In genomic region chr10:91883549-91884542, GRCh38 we compare ENCODE assay signal across 11 cellular contexts. TPM values are rescaled to one million over a fixed set of nuclear protein-coding genes. Genes with fewer than 3 reads are reported as not detected.
A peak's percentile ranks its signal among the peaks of the same experiment; 100 is the strongest.
DNase-seq lines count a peak whose midpoint lies in the region; ATAC-seq, FAIRE-seq and TF ChIP-seq lines count a peak whose summit lies in the region.
"Had no signal": no experiment of that assay in that cellular context is flagged by ENCODE, and none has a peak within 500 bp of the region (broad histone marks: within the 10 kb centered on the region; RNA-seq: fewer than 3 reads in every experiment).

No MANE protein-coding gene starts in this region.

- DNase-seq in T47D (ENCODE audit: low read depth in 1 of 2, low spot score in 1 of 2) (peak; percentile 67 to 84), MCF 10A (ENCODE audit: unreplicated experiment) (no peak), mucosa of descending colon (peak in 1 of 3 donors; percentile 19), NK-92 (lab: John Stamatoyannopoulos, UW; ENCODE audit: unreplicated experiment) (no peak), SKM-1 (lab: John Stamatoyannopoulos, UW; ENCODE audit: unreplicated experiment) (no peak), H4 (ENCODE audit: low spot score) (no peak), H54 (ENCODE audit: insufficient read length, low spot score) (no peak)
- DNase-seq: foreskin melanocyte had no signal

- POLR2A ChIA-PET in MCF 10A (lab: Yijun Ruan, JAX): interaction anchor here (0.6 to 0.7 kb wide), 2 partner anchors 11 to 406 kb away, joined by 3 read pairs; no protein-coding TSS in a partner anchor

- no peak overlapping the region for H3K27ac Mint-ChIP-seq in MCF 10A (ENCODE audit: low read depth, unreplicated experiment)

- no TSS peak for BruUV-seq in MCF 10A (replicated peaks; lab: Mats Ljungman, UMichigan)

- intact Hi-C loops in MCF 10A (cut with micrococcal nuclease) (no loop called here), mucosa of descending colon (cut with DNase I, micrococcal nuclease) (no loop called here)

- in situ Hi-C loops in T47D (cut with HindIII; ENCODE audit: low pct_unique_long_range_greater_than_20kb, low sequenced_read_pairs): no loop called here

- no peaks in the 10 kb centered on the region for H3K4me1 Mint-ChIP-seq in MCF 10A (ENCODE audit: insufficient read depth, unreplicated experiment)

- peak; percentile 66 for ATAC-seq in mucosa of descending colon

- WGBS in esophagus, 2 donors: 33 to 35% methylated on average over 21 of the region's 21 CpGs

- no peaks in the 10 kb centered on the region for H3K36me3 Mint-ChIP-seq in MCF 10A (ENCODE audit: insufficient read depth, unreplicated experiment)

- peaks cover 0 to 4% of the 10 kb centered on the region in 2 donors for H3K4me1 ChIP-seq in esophagus (ENCODE audit: control insufficient read depth in 2 of 2, insufficient read depth in 2 of 2, low read length in 1 of 2)
- H3K4me1 ChIP-seq in mucosa of descending colon (ENCODE audit: low read depth): peaks cover 11% of the 10 kb centered on the region

- TF ChIP-seq POLR2A in H54 (IDR thresholded peaks at IDR 0.05; ENCODE audit: low read depth, low read length): no peak

- no peaks in the 10 kb centered on the region for H3K27me3 ChIP-seq in esophagus (ENCODE audit: control insufficient read depth in 1 of 2, insufficient read depth in 2 of 2, low read length in 2 of 2)

- H3K9me3 ChIP-seq in esophagus (ENCODE audit: control insufficient read depth in 2 of 2, insufficient read depth in 1 of 2, low read depth in 1 of 2, low read length in 1 of 2): no peaks in the 10 kb centered on the region
- no peaks in the 10 kb centered on the region for H3K9me3 ChIP-seq in mucosa of descending colon

- H3K36me3 ChIP-seq in esophagus (ENCODE audit: control insufficient read depth in 2 of 2, insufficient read depth in 2 of 2, low read length in 1 of 2): no peaks in the 10 kb centered on the region
- no peaks in the 10 kb centered on the region for H3K36me3 ChIP-seq in mucosa of descending colon (ENCODE audit: low read depth)

- no peaks in the 10 kb centered on the region for H3K27me3 Mint-ChIP-seq in MCF 10A (ENCODE audit: insufficient read depth, unreplicated experiment)

- peak overlapping the region; percentile 53 to 77 for H3K27ac ChIP-seq in esophagus (ENCODE audit: low read depth in 2 of 2, low read length in 1 of 2)
- H3K27ac ChIP-seq: C4-2B, VCaP had no signal

- TF ChIP-seq CTCF in MCF 10A (IDR thresholded peaks at IDR 0.05; ENCODE audit: unreplicated experiment) (no peak), mucosa of descending colon (IDR thresholded peaks at IDR 0.05) (no peak)

- CTCF ChIA-PET in MCF 10A (lab: Yijun Ruan, JAX): interaction anchor here (0.5 to 0.6 kb wide), 2 partner anchors 26 to 1399 kb away, joined by 3 to 4 read pairs; no protein-coding TSS in a partner anchor

- H3K9me3 Mint-ChIP-seq in MCF 10A (ENCODE audit: unreplicated experiment): no peaks in the 10 kb centered on the region

- no peak for FAIRE-seq in H54 (lab: Jason Lieb, UNC)

- no peak overlapping the region for H3K4me3 Mint-ChIP-seq in MCF 10A (ENCODE audit: unreplicated experiment)

- no peak overlapping the region for H3K4me3 ChIP-seq in esophagus (ENCODE audit: low read depth in 1 of 2, low read length in 2 of 2)
- H3K4me3 ChIP-seq in mucosa of descending colon: no peak overlapping the region

RNA-seq across cellular contexts. Expression of gene FGFBP3, which starts 25.4 kb away (rescaled TPM):
- total RNA-seq in MCF 10A (2022) (0.86 and 1.1 TPM in 2 replicates), mucosa of descending colon (1 to 10 TPM in 2 of 3 donors, under 1 TPM in 1; 0.85 to 2.1 (median 1.0) TPM)
- under 1 TPM; 0.74 to 0.84 TPM for polyA plus RNA-seq in esophagus
- total RNA-seq in H4 (2014; rRNA removed; shearing (Covaris generic)): 0.21 and 0.45 TPM in 2 replicates

RNA-seq across cellular contexts. Expression of gene BTAF1, which starts 39.7 kb away (rescaled TPM):
- total RNA-seq in MCF 10A (2022): 35.5 and 37.0 TPM in 2 replicates
- polyA plus RNA-seq in esophagus: 10 to 100 TPM; 12.9 to 13.2 TPM
- total RNA-seq in mucosa of descending colon: 10 to 100 TPM; 25.7 to 34.4 (median 27.0) TPM
- 13.2 and 14.1 TPM in 2 replicates for total RNA-seq in H4 (2014; rRNA removed; shearing (Covaris generic))

Comparison
In these comparisons a context has a peak if more than half of its experiments do, and no peak if none do; other contexts are left out.
1. DNase-seq: peak in T47D (2 of 2); none in MCF 10A (single experiment), NK-92 (single experiment), SKM-1 (single experiment), H4 (single experiment) and H54 (single experiment).